27 cellular contexts compared by ENCODE assay signal in genomic region chrX:72340572-72340971, GRCh38. TPM values are rescaled to one million over a fixed set of nuclear protein-coding genes. Genes with fewer than 3 reads are reported as not detected.
"Had no signal": no experiment of that assay in that cellular context is flagged by ENCODE, and none has a peak within 500 bp of the region (broad histone marks: within the 10 kb centered on the region; RNA-seq: fewer than 3 reads in every experiment).

No MANE protein-coding gene starts in this region.

- H3K4me1 ChIP-seq: ascending aorta, suprapubic skin, tibial artery had no signal

- DNase-seq: activated CD4-positive, alpha-beta memory T cell treated with anti-CD3 and anti-CD28 coated beads, Interleukin-2, amount 10 ng/mL, durations not matched to agents 7 days and 5 days; activated CD4-positive, alpha-beta T cell treated with anti-CD3 and anti-CD28 coated beads, Interleukin-2, amount 10 ng/mL, durations not matched to agents 24 days and 14 days; activated CD8-positive, alpha-beta memory T cell treated with anti-CD3 and anti-CD28 coated beads, Interleukin-2, amount 50 U/mL, for 48 hours; activated gamma-delta T cell; activated naive CD4-positive, alpha-beta T cell treated with anti-CD3 and anti-CD28 coated beads, Interleukin-2, amount 10 ng/mL, durations not matched to agents 7 days and 5 days; activated naive CD8-positive, alpha-beta T cell treated with anti-CD3 and anti-CD28 coated beads, Interleukin-2, amount 10 ng/mL, durations not matched to agents 7 days and 5 days; activated T-cell treated with anti-CD3 and anti-CD28 coated beads, Interleukin-2, amount 50 U/mL, for 24 hours; brain microvascular endothelial cell; foreskin fibroblast; head of caudate nucleus; hippocampal formation; left cardiac atrium; stimulated activated CD4-positive, alpha-beta T cell treated with anti-CD3 and anti-CD28 coated beads, Interleukin-15, amount 100 ng/mL, for 24 hours; stimulated activated CD4-positive, alpha-beta T cell treated with anti-CD3 and anti-CD28 coated beads, Interleukin-2, amount 100 ng/mL, for 24 hours; stimulated activated naive B cell treated with anti-CD40 and anti-IgM and Interleukin-4, amounts not matched to agents 10 μg/mL and 1 μg/mL and 100 μg/mL, for 72 hours; T-helper 1 cell; tibial artery; WERI-Rb-1 had no signal

- H3K36me3 ChIP-seq: ascending aorta, brain microvascular endothelial cell, neutrophil, suprapubic skin, tibial artery, WERI-Rb-1 had no signal

- H3K4me3 ChIP-seq: ascending aorta, smooth muscle cell, suprapubic skin, tibial artery had no signal

- H3K4me2 ChIP-seq: smooth muscle cell had no signal

- H3K9me3 ChIP-seq: ascending aorta, neutrophil, suprapubic skin, tibial artery had no signal

- H3K27me3 ChIP-seq: ascending aorta, neutrophil, suprapubic skin, tibial artery had no signal

- FAIRE-seq: keratinocyte had no signal

- H3K27ac ChIP-seq: ascending aorta, brain microvascular endothelial cell, neutrophil, suprapubic skin, tibial artery, WERI-Rb-1 had no signal

RNA-seq across cellular contexts. Expression of gene CITED1, which starts 34.9 kb away (rescaled TPM):
- total RNA-seq: activated CD4-positive, alpha-beta memory T cell treated with anti-CD3 and anti-CD28 coated beads, Interleukin-2, amount 10 ng/mL, durations not matched to agents 7 days and 5 days; activated CD4-positive, alpha-beta T cell treated with anti-CD3 and anti-CD28 coated beads, Interleukin-2, amount 10 ng/mL, durations not matched to agents 24 days and 14 days; ascending aorta; esophagus mucosa; liver; posterior vena cava; renal cortical epithelial cell had no signal
